ENCODE assay signal across 8 cellular contexts in the genomic region with DNA sequence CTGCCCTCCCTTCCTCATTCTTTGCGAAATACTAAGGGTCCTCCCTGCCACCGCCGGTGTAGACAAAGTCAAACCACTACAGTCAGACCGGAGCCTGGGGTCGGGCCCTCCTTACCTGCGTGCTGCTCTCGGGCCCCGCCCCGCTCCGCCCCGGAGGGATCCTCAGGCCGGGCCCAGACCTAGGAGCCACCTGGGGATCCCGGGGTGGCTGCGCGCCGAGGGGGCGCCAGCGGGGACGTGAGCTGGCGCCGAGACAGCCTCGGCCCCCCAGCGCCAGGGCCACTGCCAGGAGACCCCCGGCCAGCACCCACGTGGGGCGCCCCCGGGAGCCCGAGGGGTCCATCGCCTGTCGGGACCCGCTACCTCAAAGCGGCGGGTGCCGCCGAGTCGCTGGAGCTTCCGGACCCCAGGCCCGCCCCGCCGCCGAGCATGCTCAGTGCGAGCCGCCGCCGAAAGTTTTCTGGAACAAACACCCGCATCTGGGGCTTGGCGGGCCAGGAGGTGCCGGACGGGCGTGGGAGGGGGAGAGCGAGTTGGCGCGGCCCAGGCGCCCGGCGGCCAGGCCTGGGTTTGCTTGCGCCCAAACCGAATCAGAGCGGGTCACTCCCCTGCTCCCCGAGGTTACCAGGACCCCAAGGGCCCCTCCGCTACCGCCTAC. TPM values are rescaled to one million over a fixed set of nuclear protein-coding genes. Genes with fewer than 3 reads are reported as not detected.
A peak's percentile ranks its signal among the peaks of the same experiment; 100 is the strongest.
DNase-seq lines count a peak whose midpoint lies in the region; ATAC-seq and TF ChIP-seq lines count a peak whose summit lies in the region.

A gene with protein sequence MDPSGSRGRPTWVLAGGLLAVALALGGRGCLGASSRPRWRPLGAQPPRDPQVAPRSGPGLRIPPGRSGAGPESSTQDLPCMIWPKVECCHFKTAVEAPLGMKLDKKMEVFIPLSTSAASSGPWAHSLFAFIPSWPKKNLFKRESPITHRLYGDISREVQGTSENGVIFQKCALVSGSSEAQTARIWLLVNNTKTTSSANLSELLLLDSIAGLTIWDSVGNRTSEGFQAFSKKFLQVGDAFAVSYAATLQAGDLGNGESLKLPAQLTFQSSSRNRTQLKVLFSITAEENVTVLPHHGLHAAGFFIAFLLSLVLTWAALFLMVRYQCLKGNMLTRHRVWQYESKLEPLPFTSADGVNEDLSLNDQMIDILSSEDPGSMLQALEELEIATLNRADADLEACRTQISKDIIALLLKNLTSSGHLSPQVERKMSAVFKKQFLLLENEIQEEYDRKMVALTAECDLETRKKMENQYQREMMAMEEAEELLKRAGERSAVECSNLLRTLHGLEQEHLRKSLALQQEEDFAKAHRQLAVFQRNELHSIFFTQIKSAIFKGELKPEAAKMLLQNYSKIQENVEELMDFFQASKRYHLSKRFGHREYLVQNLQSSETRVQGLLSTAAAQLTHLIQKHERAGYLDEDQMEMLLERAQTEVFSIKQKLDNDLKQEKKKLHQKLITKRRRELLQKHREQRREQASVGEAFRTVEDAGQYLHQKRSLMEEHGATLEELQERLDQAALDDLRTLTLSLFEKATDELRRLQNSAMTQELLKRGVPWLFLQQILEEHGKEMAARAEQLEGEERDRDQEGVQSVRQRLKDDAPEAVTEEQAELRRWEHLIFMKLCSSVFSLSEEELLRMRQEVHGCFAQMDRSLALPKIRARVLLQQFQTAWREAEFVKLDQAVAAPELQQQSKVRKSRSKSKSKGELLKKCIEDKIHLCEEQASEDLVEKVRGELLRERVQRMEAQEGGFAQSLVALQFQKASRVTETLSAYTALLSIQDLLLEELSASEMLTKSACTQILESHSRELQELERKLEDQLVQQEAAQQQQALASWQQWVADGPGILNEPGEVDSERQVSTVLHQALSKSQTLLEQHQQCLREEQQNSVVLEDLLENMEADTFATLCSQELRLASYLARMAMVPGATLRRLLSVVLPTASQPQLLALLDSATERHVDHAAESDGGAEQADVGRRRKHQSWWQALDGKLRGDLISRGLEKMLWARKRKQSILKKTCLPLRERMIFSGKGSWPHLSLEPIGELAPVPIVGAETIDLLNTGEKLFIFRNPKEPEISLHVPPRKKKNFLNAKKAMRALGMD (minus strand): TSS at position 389 of the 658 bp plus-strand sequence. CDS start 46 bp downstream, at position 343.

- H3K4me1 ChIP-seq in endodermal cell (ENCODE audit: control insufficient read depth, insufficient read depth, low read length) (no peaks in the 10 kb centered on the region), lung (ENCODE audit: control insufficient read depth in 2 of 2, insufficient read depth in 2 of 2, low read length in 2 of 2) (peaks cover 0 to 16% of the 10 kb centered on the region in 2 donors)

- peaks cover 11 to 19% (median 12%) of the 10 kb centered on the region in 3 donors for H3K4me1 Mint-ChIP-seq in T-cell
- peaks cover 17% of the 10 kb centered on the region for H3K4me1 Mint-ChIP-seq in endodermal cell

- peaks cover 0 to 12% (median 5%) of the 10 kb centered on the region in 3 donors for H3K9me3 Mint-ChIP-seq in T-cell
- peaks cover 23% of the 10 kb centered on the region for H3K9me3 Mint-ChIP-seq in endodermal cell

- ATAC-seq in T-cell (replicated peaks in 1 of 4) (peak; percentile 22 to 52 (median 36)), lung (ENCODE audit: insufficient read depth, low FRiP score) (peak; percentile 54)

- H3K27ac Mint-ChIP-seq in T-cell (no peak within 1 kb of the TSS), endodermal cell (peak within 1 kb of the TSS; percentile 55)

- H3K27me3 Mint-ChIP-seq in T-cell, result peaks cover 48% of the 10 kb centered on the region in 2 donors
- peaks cover 25% of the 10 kb centered on the region for H3K27me3 Mint-ChIP-seq in endodermal cell (ENCODE audit: insufficient read depth)

- POLR2A ChIA-PET in T-cell (lab: Charles Lee), result no interaction called here

- CTCF ChIA-PET in T-cell (lab: Charles Lee), result no interaction called here

- peak in 5 of 34 experiments; percentile 6 to 22 (median 11) for DNase-seq in T-cell
- DNase-seq in endodermal cell, result peak; percentile 88
- peak; percentile 67 for DNase-seq in lung (ENCODE audit: low spot score)
- DNase-seq in stromal cell of bone marrow (ENCODE audit: low read depth), result peak; percentile 35
- DNase-seq in HuH-7.5 (ENCODE audit: low spot score), result no peak
- DNase-seq in NCI-H2107 (lab: John Stamatoyannopoulos, UW), result no peak
- DNase-seq in HK-2 (ENCODE audit: unreplicated experiment), result no peak

- no peaks in the 10 kb centered on the region for H3K36me3 Mint-ChIP-seq in T-cell
- peaks cover 28% of the 10 kb centered on the region for H3K36me3 Mint-ChIP-seq in endodermal cell (ENCODE audit: low read depth)

- H3K4me3 ChIP-seq in GM12875 (ENCODE audit: low read depth, low read length) (peak within 1 kb of the TSS; percentile 80), endodermal cell (ENCODE audit: low read length) (peak within 1 kb of the TSS; percentile 78), lung (peak within 1 kb of the TSS; percentile 62)

- H3K4me3 Mint-ChIP-seq in T-cell (peak within 1 kb of the TSS in 2 of 3 donors; percentile 59 to 63), endodermal cell (peak within 1 kb of the TSS; percentile 64)

- 2 to 6% methylated on average over 27 to 62 of the region's 62 CpGs for WGBS in endodermal cell (ENCODE audit: insufficient coverage in 1 of 2, insufficient read length in 1 of 2), 2 experiments
- WGBS in lung, 2 donors, result 2 to 3% methylated on average over 50 to 62 of the region's 62 CpGs

- peaks cover 33% of the 10 kb centered on the region for H3K27me3 ChIP-seq in endodermal cell (ENCODE audit: control insufficient read depth, insufficient read depth, low read length, poor library complexity, severe bottlenecking)
- no peaks in the 10 kb centered on the region for H3K27me3 ChIP-seq in lung (ENCODE audit: control insufficient read depth, insufficient read depth)

- H3K27ac ChIP-seq in endodermal cell (ENCODE audit: low read depth, low read length) (no peak within 1 kb of the TSS), lung (ENCODE audit: low read depth in 1 of 2, low read length in 1 of 2) (peak within 1 kb of the TSS; percentile 61 to 81)

- H3K36me3 ChIP-seq in endodermal cell (ENCODE audit: control insufficient read depth, insufficient read depth, low read length) (no peaks in the 10 kb centered on the region), lung (ENCODE audit: control insufficient read depth in 2 of 2, insufficient read depth in 2 of 2, low read length in 2 of 2) (no peaks in the 10 kb centered on the region)

- TF ChIP-seq CTCF in GM12875 (IDR thresholded peaks at IDR 0.05; ENCODE audit: borderline replicate concordance, insufficient read depth, low read depth, low read length), result no peak
- TF ChIP-seq CTCF in endodermal cell (conservative IDR thresholded peaks at IDR 0.05), result no peak
- no peak for TF ChIP-seq CTCF in lung (IDR thresholded peaks at IDR 0.05; ENCODE audit: control extremely low read depth, extremely low read depth)

- no peak within 1 kb of the TSS for H3K9ac ChIP-seq in endodermal cell (ENCODE audit: extremely low read depth, low read length, poor library complexity, severe bottlenecking)

- H3K9me3 ChIP-seq in endodermal cell (ENCODE audit: control insufficient read depth, low read length), result peaks cover 14% of the 10 kb centered on the region
- H3K9me3 ChIP-seq in lung (ENCODE audit: control insufficient read depth in 2 of 2, insufficient read depth in 1 of 2, low read length in 1 of 2), result peaks cover 0 to 2% of the 10 kb centered on the region in 2 donors

RNA-seq across cellular contexts. Expression of the gene that starts here (rescaled TPM):
- total RNA-seq in T-cell, result 1 to 10 TPM; 1.1 to 2.9 (median 1.8) TPM
- total RNA-seq in endodermal cell, result 10 to 100 TPM in 1 of 2 donors, 1 to 10 TPM in 1; 9.7 to 11.7 TPM
- polyA plus RNA-seq in endodermal cell (2013, experiment 1 of 2), result 4.2 TPM
- 3.9 TPM for polyA plus RNA-seq in endodermal cell (2013, experiment 2 of 2)
- total RNA-seq in lung, result 10 to 100 TPM in 1 of 2 donors, 1 to 10 TPM in 1; 3.9 to 11.9 TPM
- polyA plus RNA-seq in lung, result 1 to 10 TPM; 1.5 to 2.2 TPM

Comparison
In these comparisons a context has a peak if more than half of its experiments do, and no peak if none do; other contexts are left out.
1. DNase-seq: peak in endodermal cell (single experiment), lung (single experiment) and stromal cell of bone marrow (single experiment); none in HuH-7.5 (single experiment), NCI-H2107 (single experiment) and HK-2 (single experiment).
2. Peak in every context shown above with its lines, with median percentiles within 50 percentile points of each other: H3K4me3 ChIP-seq.